Comparison of ENCODE assay signal across 25 cellular contexts in the genomic region with DNA sequence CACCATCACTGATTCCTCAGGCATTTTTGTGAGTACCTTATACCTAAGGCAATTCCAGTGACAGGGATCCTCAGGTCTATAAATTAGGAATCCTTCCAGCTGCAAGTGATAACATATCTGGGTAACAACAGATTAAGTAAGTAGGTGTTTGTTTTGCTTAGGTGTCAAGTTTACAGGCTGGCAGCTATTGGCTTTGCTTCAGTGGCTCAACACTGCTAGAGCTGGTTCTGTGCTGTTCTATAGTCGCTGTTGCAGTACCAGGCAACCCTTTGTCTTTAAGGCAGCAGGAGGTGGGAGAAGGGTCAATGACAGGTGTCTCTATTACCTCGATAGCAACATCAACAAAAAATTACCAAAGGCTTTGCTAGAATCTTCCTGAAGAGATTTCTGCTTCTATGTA. TPM values are rescaled to one million over a fixed set of nuclear protein-coding genes. Genes with fewer than 3 reads are reported as not detected.
"Had no signal": no experiment of that assay in that cellular context is flagged by ENCODE, and none has a peak within 500 bp of the region (broad histone marks: within the 10 kb centered on the region; RNA-seq: fewer than 3 reads in every experiment).

No MANE protein-coding gene starts in this region.

- H3K4me3 ChIP-seq: MG63, PC-9, SK-N-MC had no signal

- ATAC-seq: activated naive CD4-positive, alpha-beta T cell treated with anti-CD3 and anti-CD28 coated beads, Interleukin-2, amount 50 U/mL, for 72 hours; activated T-cell treated with anti-CD3 and anti-CD28 coated beads, Interleukin-2, amount 50 U/mL, for 4 hours; Right ventricle myocardium inferior; T-cell had no signal

- DNase-seq: activated CD4-positive, alpha-beta memory T cell treated with anti-CD3 and anti-CD28 coated beads for 36 hours; activated CD4-positive, alpha-beta T cell treated with anti-CD3 and anti-CD28 coated beads, Interleukin-2, amount 10 ng/mL, durations not matched to agents 7 days and 5 days; activated CD4-positive, CD25-positive, alpha-beta regulatory T cell; activated CD8-positive, alpha-beta memory T cell treated with anti-CD3 and anti-CD28 coated beads for 24 hours; activated effector memory CD4-positive, alpha-beta T cell treated with anti-CD3 and anti-CD28 coated beads, Interleukin-2, amount 50 U/mL, for 16 hours; activated naive CD4-positive, alpha-beta T cell treated with Interleukin-2 at 50 U/mL for 16 hours; activated T-cell treated with anti-CD3 and anti-CD28 coated beads, Interleukin-2, amount 50 U/mL, for 4 hours; amygdala; MG63; MV-4-11; NCI-H1092 treated with DMSO at 0.1 percent for 48 hours; NCI-H1417 treated with DMSO at 0.1 percent for 48 hours; NCI-H187; NCI-H2081; NCI-H510A treated with DMSO at 0.1 percent for 48 hours; PC-9; RPMI8226; T-cell; T-helper 2 cell; T1000 had no signal

- H3K9me3 ChIP-seq: MG63 had no signal

- FAIRE-seq: astrocyte, TTC549 had no signal

- H3K36me3 ChIP-seq: MG63 had no signal

- H3K27me3 ChIP-seq: MG63 had no signal

- H3K27ac ChIP-seq: PC-9, SK-N-MC had no signal

- H3K4me2 ChIP-seq: PC-9 had no signal

- H2AFZ ChIP-seq: PC-9 had no signal

RNA-seq across cellular contexts. Expression of a gene that starts 27.0 kb away (rescaled TPM):
- total RNA-seq: activated CD4-positive, alpha-beta memory T cell treated with anti-CD3 and anti-CD28 coated beads for 36 hours; activated CD4-positive, alpha-beta T cell treated with anti-CD3 and anti-CD28 coated beads, Interleukin-2, amount 10 ng/mL, durations not matched to agents 7 days and 5 days; activated naive CD4-positive, alpha-beta T cell treated with anti-CD3 and anti-CD28 coated beads, Interleukin-2, amount 50 U/mL, for 72 hours; activated T-cell treated with anti-CD3 and anti-CD28 coated beads, Interleukin-2, amount 50 U/mL, for 4 hours; astrocyte; PC-9; Right ventricle myocardium inferior; T-cell had no signal
